Comparison of ENCODE assay signal across 28 cellular contexts in genomic region chr14:30369531-30370180, GRCh38.
"Had no signal": no experiment of that assay in that cellular context is flagged by ENCODE, and none has a peak within 500 bp of the region (broad histone marks: within the 10 kb centered on the region; RNA-seq: fewer than 3 reads in every experiment).

No MANE protein-coding gene starts in this region.

- ATAC-seq: effector memory CD8-positive, alpha-beta T cell; esophagus mucosa; foreskin keratinocyte; gastrocnemius medialis; gastroesophageal sphincter; heart left ventricle; heart right ventricle had no signal

- H3K4me1 ChIP-seq: colonic mucosa, esophagus muscularis mucosa, esophagus squamous epithelium, foreskin keratinocyte, gastrocnemius medialis, gastroesophageal sphincter, heart left ventricle, heart right ventricle had no signal

- H3K9me3 ChIP-seq: colonic mucosa, esophagus muscularis mucosa, esophagus squamous epithelium, gastrocnemius medialis, gastroesophageal sphincter, heart left ventricle, heart right ventricle had no signal

- H3K27ac ChIP-seq: colonic mucosa, coronary artery, dorsolateral prefrontal cortex, epithelial cell of prostate, esophagus muscularis mucosa, esophagus squamous epithelium, foreskin keratinocyte, gastrocnemius medialis, gastroesophageal sphincter, heart left ventricle, heart right ventricle had no signal

- H3K36me3 ChIP-seq: colonic mucosa, esophagus muscularis mucosa, esophagus squamous epithelium, gastrocnemius medialis, gastroesophageal sphincter, heart left ventricle, heart right ventricle had no signal

- H3K27me3 ChIP-seq: colonic mucosa, esophagus muscularis mucosa, esophagus squamous epithelium, foreskin keratinocyte, gastrocnemius medialis, gastroesophageal sphincter had no signal

- FAIRE-seq: colon, endometrium, endothelial cell of umbilical vein, frontal cortex had no signal

- DNase-seq: colonic mucosa; cortex of kidney; dermis blood vessel endothelial cell; dorsolateral prefrontal cortex; effector CD4-positive, alpha-beta T cell; effector CD8-positive, alpha-beta T cell; effector memory CD4-positive, alpha-beta T cell; effector memory CD8-positive, alpha-beta T cell; endodermal cell; erythroblast; esophagus squamous epithelium; foreskin fibroblast; foreskin keratinocyte; foreskin melanocyte; gastrocnemius medialis; glutamatergic neuron; head of caudate nucleus; heart left ventricle; heart right ventricle had no signal

- H3K4me3 ChIP-seq: colonic mucosa, coronary artery, dorsolateral prefrontal cortex, esophagus muscularis mucosa, esophagus squamous epithelium, gastrocnemius medialis, gastroesophageal sphincter, heart left ventricle, heart right ventricle had no signal
